Comparison of ENCODE assay signal across 31 cellular contexts in the genomic region with DNA sequence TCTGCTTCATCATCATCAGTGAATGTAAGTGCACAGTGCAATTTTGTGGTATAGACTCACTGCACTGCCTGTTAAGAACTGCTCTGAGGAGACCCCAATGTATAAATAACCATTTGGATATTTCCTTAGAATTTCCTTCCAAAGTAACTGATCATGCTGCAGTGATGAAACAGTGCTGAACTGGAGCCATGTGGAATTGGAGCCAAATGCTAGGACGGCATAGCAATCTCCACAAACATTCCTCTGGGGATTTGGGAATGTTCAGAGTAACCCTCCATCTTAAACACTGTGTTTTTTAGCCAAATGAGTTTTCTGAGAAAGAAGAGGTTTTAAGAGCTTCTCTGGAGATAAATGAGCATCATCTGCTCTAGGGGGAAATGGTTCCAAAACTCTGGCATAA.
DNase-seq lines count a peak whose midpoint lies in the region; ATAC-seq, FAIRE-seq and TF ChIP-seq lines count a peak whose summit lies in the region.
"Had no signal": no experiment of that assay in that cellular context is flagged by ENCODE, and none has a peak within 500 bp of the region (broad histone marks: within the 10 kb centered on the region; RNA-seq: fewer than 3 reads in every experiment).

No MANE protein-coding gene starts in this region.

- no peak overlapping the region for H3K4me2 ChIP-seq in astrocyte (ENCODE audit: low read length)
- H3K4me2 ChIP-seq: A549 had no signal

- DNase-seq in AG10803 (ENCODE audit: low read depth): peak; percentile 64
- DNase-seq in astrocyte (ENCODE audit: low read depth): peak; percentile 0
- DNase-seq in left cardiac atrium: peak; percentile 26
- DNase-seq in sciatic nerve (ENCODE audit: low spot score): peak; percentile 72
- no peak for DNase-seq in SHP77 treated with DMSO at 0.1 percent for 48 hours (lab: John Stamatoyannopoulos, UW)
- DNase-seq in stimulated activated CD4-positive, alpha-beta T cell treated with anti-CD3 and anti-CD28 coated beads, Interleukin-1b, Interleukin-23, amount 100 ng/mL, for 48 hours: no peak
- DNase-seq in GM13976 (ENCODE audit: low spot score): no peak
- DNase-seq: activated CD4-positive, alpha-beta T cell treated with anti-CD3 and anti-CD28 coated beads for 4 hours; amygdala; BE2C; effector memory CD4-positive, alpha-beta T cell; erythroblast; mammary epithelial cell; natural killer cell; NCI-H1436; NCI-H2081 treated with DMSO at 0.1 percent for 48 hours; retina; SIG-M5; stimulated activated CD4-positive, alpha-beta T cell treated with anti-CD3 and anti-CD28 coated beads, Interleukin-12 subunit alpha, Interleukin-12 subunit beta, amount 100 ng/mL, for 4 hours; stimulated activated CD4-positive, alpha-beta T cell treated with anti-CD3 and anti-CD28 coated beads, Interleukin-4, amount 100 ng/mL, for 1 hour; stomach; T-helper 9 cell had no signal

- H3K9me3 Mint-ChIP-seq in astrocyte (ENCODE audit: unreplicated experiment): peaks cover 2% of the 10 kb centered on the region
- H3K9me3 Mint-ChIP-seq: activated naive CD4-positive, alpha-beta T cell treated with anti-CD3 and anti-CD28 coated beads, Interleukin-2, amount 50 U/mL, for 24 hours had no signal

- TF ChIP-seq POLR2A in GM18505 (IDR thresholded peaks at IDR 0.05; ENCODE audit: borderline replicate concordance, extremely low read depth, insufficient read depth, insufficient read length): no peak

- H3K4me3 Mint-ChIP-seq in astrocyte (ENCODE audit: unreplicated experiment): no peak overlapping the region
- H3K4me3 Mint-ChIP-seq: activated naive CD4-positive, alpha-beta T cell treated with anti-CD3 and anti-CD28 coated beads, Interleukin-2, amount 50 U/mL, for 24 hours; natural killer cell had no signal

- no peak overlapping the region for H2AFZ ChIP-seq in astrocyte (ENCODE audit: low read depth, low read length)

- H3K27ac ChIP-seq in astrocyte (ENCODE audit: low read depth, low read length): no peak overlapping the region
- H3K27ac ChIP-seq: A549, coronary artery, gastrocnemius medialis, thyroid gland, VCaP had no signal

- no peak for FAIRE-seq in astrocyte (lab: Jason Lieb, UNC)
- FAIRE-seq: A549 had no signal

- H3K4me1 Mint-ChIP-seq in astrocyte (ENCODE audit: low read depth, unreplicated experiment): peaks cover 2% of the 10 kb centered on the region
- H3K4me1 Mint-ChIP-seq: activated naive CD4-positive, alpha-beta T cell treated with anti-CD3 and anti-CD28 coated beads, Interleukin-2, amount 50 U/mL, for 24 hours; natural killer cell had no signal

- no peaks in the 10 kb centered on the region for H3K27me3 ChIP-seq in astrocyte (ENCODE audit: insufficient read depth, low read length)
- H3K27me3 ChIP-seq: BE2C, gastrocnemius medialis, thyroid gland had no signal

- H3K27me3 Mint-ChIP-seq in astrocyte (ENCODE audit: low read depth, unreplicated experiment): peaks cover 4% of the 10 kb centered on the region

- H3K9me3 ChIP-seq in astrocyte (ENCODE audit: insufficient read depth, low read depth, low read length): no peaks in the 10 kb centered on the region
- H3K9me3 ChIP-seq: A549, BE2C, gastrocnemius medialis, mucosa of descending colon, stomach, thyroid gland had no signal

- ATAC-seq in left cardiac atrium (peak in 1 of 2 donors; percentile 84), sciatic nerve (peak; percentile 91), GM18505 (IDR thresholded peaks at IDR 0.05; ENCODE audit: unreplicated experiment) (no peak)
- ATAC-seq: A549, mucosa of descending colon, natural killer cell, Panc1 had no signal

- intact Hi-C loops in left cardiac atrium (cut with DNase I) (no loop called here), sciatic nerve (cut with DNase I) (no loop called here)

- H4K20me1 ChIP-seq in astrocyte (ENCODE audit: insufficient read depth, low read length): no peaks in the 10 kb centered on the region

- in situ Hi-C loops in GM13976 (cut with MboI; ENCODE audit: low sequenced_read_pairs, unreplicated experiment): no loop called here

- H3K4me1 ChIP-seq in astrocyte (ENCODE audit: insufficient read depth, low read length): no peaks in the 10 kb centered on the region
- H3K4me1 ChIP-seq: A549, BE2C, gastrocnemius medialis, stomach had no signal

- no peaks in the 10 kb centered on the region for H3K79me2 ChIP-seq in astrocyte (ENCODE audit: insufficient read depth, low read length)

- H3K36me3 ChIP-seq in astrocyte (ENCODE audit: insufficient read depth, low read length): no peaks in the 10 kb centered on the region
- H3K36me3 ChIP-seq: BE2C, gastrocnemius medialis, stomach, thyroid gland had no signal

- no peaks in the 10 kb centered on the region for H3K36me3 Mint-ChIP-seq in astrocyte (ENCODE audit: low read depth, unreplicated experiment)
- H3K36me3 Mint-ChIP-seq: activated naive CD4-positive, alpha-beta T cell treated with anti-CD3 and anti-CD28 coated beads, Interleukin-2, amount 50 U/mL, for 24 hours; natural killer cell had no signal

- H3K9ac ChIP-seq in astrocyte (ENCODE audit: low read length): no peak overlapping the region

- no peak overlapping the region for H3K27ac Mint-ChIP-seq in astrocyte (ENCODE audit: unreplicated experiment)
- H3K27ac Mint-ChIP-seq: activated naive CD4-positive, alpha-beta T cell treated with anti-CD3 and anti-CD28 coated beads, Interleukin-2, amount 50 U/mL, for 24 hours; natural killer cell had no signal

- no peak for TF ChIP-seq CTCF in AG10803 (conservative IDR thresholded peaks at IDR 0.05; ENCODE audit: low read length)
- TF ChIP-seq CTCF in astrocyte (IDR thresholded peaks at IDR 0.05; ENCODE audit: insufficient read depth, low read depth, low read length): no peak
- TF ChIP-seq CTCF in GM13976 (IDR thresholded peaks at IDR 0.05; ENCODE audit: borderline replicate concordance, control extremely low read depth, extremely low read depth, insufficient read depth, missing control alignments): no peak

- H3K4me3 ChIP-seq in AG10803 (ENCODE audit: low read length) (no peak overlapping the region), astrocyte (ENCODE audit: insufficient read depth, low read depth, low read length) (no peak overlapping the region)
- H3K4me3 ChIP-seq: A549, coronary artery, gastrocnemius medialis, mucosa of descending colon, stomach, thyroid gland had no signal

Comparison
In these comparisons a context has a peak if more than half of its experiments do, and no peak if none do; other contexts are left out.
1. DNase-seq: peak in AG10803 (single experiment), astrocyte (single experiment), left cardiac atrium (single experiment) and sciatic nerve (single experiment); none in SHP77 treated with DMSO at 0.1 percent for 48 hours (single experiment), stimulated activated CD4-positive, alpha-beta T cell treated with anti-CD3 and anti-CD28 coated beads, Interleukin-1b, Interleukin-23, amount 100 ng/mL, for 48 hours (single experiment) and GM13976 (single experiment).